21 cellular contexts compared by ENCODE assay signal in the genomic region with DNA sequence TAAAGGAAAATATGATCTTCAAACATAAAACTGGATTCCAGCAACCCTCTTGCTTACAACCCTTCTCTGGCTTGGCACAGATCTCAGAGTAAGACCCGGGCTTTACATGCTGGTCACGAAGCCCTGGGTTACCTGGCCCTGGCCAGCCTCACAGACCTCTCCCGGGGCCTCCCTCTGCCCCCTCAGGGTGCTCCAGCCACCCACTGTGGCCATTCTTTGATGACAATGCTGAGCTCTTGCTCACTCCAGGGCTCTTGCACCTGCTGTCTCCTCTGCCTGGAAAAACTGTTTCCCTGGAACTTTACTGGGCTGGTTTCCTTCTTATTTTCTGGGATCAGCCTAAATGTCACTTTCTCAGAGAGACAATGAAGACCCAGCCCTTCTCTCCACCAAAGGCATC.
"Had no signal": no experiment of that assay in that cellular context is flagged by ENCODE, and none has a peak within 500 bp of the region (broad histone marks: within the 10 kb centered on the region; RNA-seq: fewer than 3 reads in every experiment).

No MANE protein-coding gene starts in this region.

- H3K27me3 ChIP-seq: colonic mucosa, sigmoid colon, tibial nerve had no signal

- H3K9me3 ChIP-seq: colonic mucosa, mucosa of descending colon, sigmoid colon, SK-N-SH, spleen, tibial nerve had no signal

- H3K4me1 ChIP-seq: colonic mucosa had no signal

- DNase-seq: activated CD4-positive, alpha-beta T cell treated with anti-CD3 and anti-CD28 coated beads, Interleukin-2, amount 10 ng/mL, durations not matched to agents 24 days and 14 days; activated CD8-positive, alpha-beta T cell treated with anti-CD3 and anti-CD28 coated beads for 36 hours; activated naive CD4-positive, alpha-beta T cell; activated naive CD8-positive, alpha-beta T cell treated with anti-CD3 and anti-CD28 coated beads, Interleukin-2, amount 10 ng/mL, durations not matched to agents 7 days and 5 days; activated T-cell treated with anti-CD3 and anti-CD28 coated beads, Interleukin-2, amount 50 U/mL, for 1 hour; colonic mucosa; erythroblast; foreskin melanocyte; head of caudate nucleus; kidney glomerular epithelial cell; left ventricle myocardium superior; mucosa of descending colon; naive B cell; sigmoid colon; SK-N-SH; spleen; stimulated activated naive B cell treated with anti-CD40 and anti-IgM and Interleukin-4, amounts not matched to agents 10 μg/mL and 1 μg/mL and 100 μg/mL, for 72 hours; T-helper 1 cell; T1000 had no signal

- ATAC-seq: activated CD8-positive, alpha-beta T cell treated with anti-CD3 and anti-CD28 coated beads for 36 hours; activated T-helper 17 cell treated with anti-CD3 and anti-CD28 coated beads, Interleukin-2, amount 50 U/mL, for 72 hours; left ventricle myocardium superior; mucosa of descending colon; stimulated activated naive B cell treated with anti-CD40 and anti-IgM and Interleukin-4, amounts not matched to agents 10 μg/mL and 1 μg/mL and 100 μg/mL, for 72 hours had no signal

- H3K4me3 ChIP-seq: colonic mucosa, mucosa of descending colon, sigmoid colon, spleen, tibial nerve had no signal

- H3K36me3 ChIP-seq: colonic mucosa, sigmoid colon, spleen, tibial nerve had no signal
